In genomic region chr17:30095507-30096244, GRCh38 we compare ENCODE assay signal across 8 cellular contexts. TPM values are rescaled to one million over a fixed set of nuclear protein-coding genes. Genes with fewer than 3 reads are reported as not detected.
DNase-seq lines count a peak whose midpoint lies in the region; ATAC-seq, FAIRE-seq and TF ChIP-seq lines count a peak whose summit lies in the region.

No MANE protein-coding gene starts in this region.

- H4K20me1 ChIP-seq in K562 (replicated peaks; ENCODE audit: control insufficient read depth, insufficient read depth, low read length): no peaks in the 10 kb centered on the region

- H3K9me3 ChIP-seq in A549 (no peaks in the 10 kb centered on the region), K562 (replicated peaks; ENCODE audit: control insufficient read depth, insufficient read depth, low read depth, low read length) (no peaks in the 10 kb centered on the region)

- POLR2A ChIA-PET in A549 (lab: Yijun Ruan, JAX): no interaction called here
- POLR2A ChIA-PET in K562 (lab: Yijun Ruan, JAX): interaction anchor here (1.0 to 1.6 kb wide), 2 partner anchors 9 to 233 kb away, joined by 5 to 8 read pairs; no protein-coding TSS in a partner anchor

- peak; percentile 71 to 82 for ATAC-seq in A549
- peak; percentile 82 for ATAC-seq in K562
- peak; percentile 52 for ATAC-seq in left colon
- no peak for ATAC-seq in HG02642 (IDR thresholded peaks at IDR 0.05; ENCODE audit: poor library complexity, unreplicated experiment)

- intact Hi-C loops in K562 (cut with micrococcal nuclease): loop anchor here (1.0 kb wide), 1 partner anchor 164 kb away; no protein-coding TSS in a partner anchor
- intact Hi-C loops in left colon (cut with DNase I, micrococcal nuclease): no loop called here

- H2AFZ ChIP-seq in K562 (ENCODE audit: low read depth, low read length): peak overlapping the region; percentile 85

- H3K4me3 ChIP-seq in A549 (no peak overlapping the region), K562 (no peak overlapping the region)

- in situ Hi-C loops in K562 (cut with MboI): no loop called here

- H3K4me2 ChIP-seq in A549 (peak overlapping the region; percentile 3; the same call in 1 of the 3 replicates), K562 (ENCODE audit: insufficient read depth, low read length) (peak overlapping the region; percentile 72)

- TF ChIP-seq CTCF in A549 (IDR thresholded peaks at IDR 0.05): peak; percentile 46; the same call in 2 of the 3 replicates
- TF ChIP-seq CTCF in K562 (IDR thresholded peaks at IDR 0.05 in 2 of 3, conservative IDR thresholded peaks at IDR 0.05 in 1 of 3; ENCODE audit: insufficient read depth in 2 of 3, low read depth in 1 of 3, low read length in 3 of 3): peak; percentile 30 to 73 (median 65); a peak in 5 of 6 replicates

- H3K36me3 ChIP-seq in K562 (ENCODE audit: control insufficient read depth, insufficient read depth, low read length): no peaks in the 10 kb centered on the region

- H3K27me3 ChIP-seq in K562 (ENCODE audit: control insufficient read depth in 2 of 2, insufficient read depth in 2 of 2, low read length in 2 of 2): peaks cover 2 to 11% of the 10 kb centered on the region in 2 experiments; a peak in 4 of 5 replicates

- TF ChIP-seq EP300 in A549 (IDR thresholded peaks at IDR 0.05): no peak
- no peak for TF ChIP-seq EP300 in K562 (IDR thresholded peaks at IDR 0.05; ENCODE audit: low read length)

- BruUV-seq in K562 (replicated peaks; lab: Mats Ljungman, UMichigan): no TSS peak

- CTCF ChIA-PET in A549 (lab: Yijun Ruan, JAX) (interaction anchor here (0.7 to 9.8 kb wide), 26 partner anchors 9 to 726 kb away, joined by 3 to 173 read pairs (median 6); partner anchors contain the start of gene SSH2), K562 (lab: Yijun Ruan, JAX; ENCODE audit: low intra/inter-chr PET ratio) (interaction anchor here (0.5 to 0.9 kb wide), 3 partner anchors 69 to 240 kb away, joined by 3 read pairs; no protein-coding TSS in a partner anchor)

- DNase-seq in A549 (ENCODE audit: low read depth in 1 of 2, low spot score in 1 of 2) (peak; percentile 78 to 79), NCI-H2171 treated with DMSO at 0.1 percent for 48 hours (lab: John Stamatoyannopoulos, UW) (peak; percentile 49), K562 (ENCODE audit: extremely low read depth in 1 of 4, low spot score in 3 of 4) (peak; percentile 17 to 67 (median 38)), left colon (no peak), GOT3 (lab: John Stamatoyannopoulos, UW) (no peak)
- no peak for DNase-seq in activated effector memory CD4-positive, alpha-beta T cell treated with anti-CD3 and anti-CD28 coated beads, Interleukin-2, amount 50 U/mL, for 16 hours

- FAIRE-seq in A549 (lab: Jason Lieb, UNC): peak; percentile 97
- peak; percentile 93 for FAIRE-seq in G401.6 (lab: Jason Lieb, UNC)
- peak; percentile 91 for FAIRE-seq in K562 (lab: Jason Lieb, UNC)

- 34% methylated on average over 4 of the region's 4 CpGs for WGBS in A549 (ENCODE audit: missing lambda C conversion rate)
- 1% methylated on average over 4 of the region's 4 CpGs for WGBS in K562 (ENCODE audit: insufficient coverage, low coverage, missing lambda C conversion rate)

- H3K9ac ChIP-seq in K562 (ENCODE audit: insufficient read depth in 1 of 2, low read depth in 2 of 2, low read length in 2 of 2): no peak overlapping the region

- no peak for TF ChIP-seq POLR2A in A549 (IDR thresholded peaks at IDR 0.05; ENCODE audit: low read length)
- TF ChIP-seq POLR2A in K562 (conservative IDR thresholded peaks at IDR 0.05): no peak

- TF ChIP-seq RAD21 in A549 (conservative IDR thresholded peaks at IDR 0.05 in 1 of 2, IDR thresholded peaks at IDR 0.05 in 1 of 2) (peak in 1 of 2 experiments; percentile 25; a peak in 1 of 5 replicates), K562 (CRISPR knock-in tag; conservative IDR thresholded peaks at IDR 0.05 in 1 of 2, IDR thresholded peaks at IDR 0.05 in 1 of 2) (peak; percentile 12 to 46; a peak in 2 of 4 replicates)

- no peaks in the 10 kb centered on the region for H3K9me1 ChIP-seq in K562 (ENCODE audit: control insufficient read depth, insufficient read depth, low read length)

- peaks cover 6% of the 10 kb centered on the region; the same call in 1 of the 3 replicates for H3K4me1 ChIP-seq in A549
- peaks cover 0 to 9% of the 10 kb centered on the region in 2 experiments; a peak in 3 of 5 replicates for H3K4me1 ChIP-seq in K562 (replicated peaks in 1 of 2; ENCODE audit: control insufficient read depth in 2 of 2, insufficient read depth in 2 of 2, low read length in 2 of 2)

- H3K27ac ChIP-seq in A549 (no peak overlapping the region), K562 (ENCODE audit: extremely low read depth, low read depth, low read length) (peak overlapping the region; percentile 58; the same call in 2 of the 3 replicates)

- H3K79me2 ChIP-seq in K562 (ENCODE audit: control insufficient read depth, insufficient read depth, low read length): no peaks in the 10 kb centered on the region

TF ChIP-seq in A549, 52 proteins besides CTCF, POLR2A, EP300 and RAD21:
- TF ChIP-seq RARB (CRISPR knock-in tag; IDR thresholded peaks at IDR 0.05) (no peak), HOXA7 (CRISPR knock-in tag; IDR thresholded peaks at IDR 0.05) (no peak), MAFK (IDR thresholded peaks at IDR 0.05; ENCODE audit: partially characterized antibody) (peak; percentile 42), CHD4 (IDR thresholded peaks at IDR 0.05; ENCODE audit: borderline replicate concordance) (no peak)

TF ChIP-seq in K562, 482 proteins besides CTCF, POLR2A, EP300 and RAD21 (continues in another document):
- TF ChIP-seq EP400 (IDR thresholded peaks at IDR 0.05) (0 out of 2 replicates have a peak, but pooled peaks have one; percentile 32), YY1 (IDR thresholded peaks at IDR 0.05; ENCODE audit: borderline replicate concordance in 1 of 3, control insufficient read depth in 1 of 3, extremely low read depth in 1 of 3, insufficient read depth in 3 of 3, insufficient read length in 1 of 3, insufficient replicate concordance in 2 of 3, low read depth in 1 of 3, low read length in 2 of 3) (peak in 1 of 3 experiments; percentile 70), STAT6 (CRISPR knock-in tag; IDR thresholded peaks at IDR 0.05) (no peak), SUPT5H (IDR thresholded peaks at IDR 0.05) (no peak), ZKSCAN1 (IDR thresholded peaks at IDR 0.05; ENCODE audit: low read depth, low read length) (no peak), ZNF583 (CRISPR knock-in tag; IDR thresholded peaks at IDR 0.05) (no peak), MEF2D (tag; conservative IDR thresholded peaks at IDR 0.05; ENCODE audit: low read depth) (no peak), C11orf30 (IDR thresholded peaks at IDR 0.05; ENCODE audit: low read depth) (peak; percentile 53; the same call in 1 of the 2 replicates), FOSL1 (tag; conservative IDR thresholded peaks at IDR 0.05) (peak; percentile 92)

RNA-seq across cellular contexts. Expression of gene NSRP1, which starts 20.9 kb away (rescaled TPM):
- 25.2 and 30.9 TPM in 2 replicates for polyA plus RNA-seq in A549 (2011; rRNA removed)
- 17.1 and 21.7 TPM in 2 replicates for polyA plus RNA-seq in A549 (2012; cell fraction: cytosol; rRNA removed)
- 9.0 and 13.0 TPM in 2 replicates for polyA plus RNA-seq in A549 (2012; cell fraction: nucleus; rRNA removed)
- polyA plus RNA-seq in A549 (2017; fragmentation: RNase III; extraction: RNeasy Plus Mini Kit Qiagen cat#74134 plus additional on column Dnase treatment): 39.6 to 41.1 TPM (median 39.6 TPM) in 3 replicates
- 11.8 and 13.9 TPM in 2 replicates for polyA minus RNA-seq in A549 (2011; rRNA and poly(A)+ RNA removed)
- 40.8 and 58.4 TPM in 2 replicates for total RNA-seq in K562 (2011; cell fraction: chromatin; rRNA removed; ENCODE audit: low replicate concordance)
- 30.5 and 46.5 TPM in 2 replicates for total RNA-seq in K562 (2011; cell fraction: nucleolus; rRNA removed)
- total RNA-seq in K562 (2011; cell fraction: nucleoplasm; rRNA removed): 75.9 and 147 TPM in 2 replicates
- 18.4 and 18.8 TPM in 2 replicates for total RNA-seq in K562 (2014; rRNA removed)
- total RNA-seq in K562 (2014; rRNA removed; fragmentation: Illumina TruSeq; extraction: Trizol): 32.2 and 34.1 TPM in 2 replicates
- 29.0 and 32.7 TPM in 2 replicates for total RNA-seq in K562 (2015; rRNA removed; fragmentation: Illumina TruSeq; extraction: Trizol)
- total RNA-seq in K562 (2021): 19.5 and 20.8 TPM in 2 replicates
- polyA plus RNA-seq in K562 (2011; rRNA removed): 8.7 and 19.0 TPM in 2 replicates
- polyA plus RNA-seq in K562 (2011; cell fraction: cytosol; rRNA removed): 3.3 and 7.0 TPM in 2 replicates
- 9.8 and 17.2 TPM in 2 replicates for polyA plus RNA-seq in K562 (2011; cell fraction: nucleus; rRNA removed)
- 28.6 and 33.8 TPM in 2 replicates for polyA plus RNA-seq in K562 (2012)
- 50.4 and 68.6 TPM in 2 replicates for polyA plus RNA-seq in K562 (2014; fragmentation: Illumina TruSeq; extraction: Trizol)
- 10 to 100 TPM; 52.8 to 54.2 TPM for polyA plus RNA-seq in K562 (2014; fragmentation: Nextera tagmentation; extraction: Ambion mirVana)
- 36.6 and 43.6 TPM in 2 replicates for polyA plus RNA-seq in K562 (2014; rRNA removed)
- 11.7 and 16.7 TPM in 2 replicates for polyA minus RNA-seq in K562 (2011; rRNA and poly(A)+ RNA removed)
- 14.0 and 17.5 TPM in 2 replicates for polyA minus RNA-seq in K562 (2011; cell fraction: cytosol; rRNA and poly(A)+ RNA removed)
- polyA minus RNA-seq in K562 (2011; cell fraction: nucleus; rRNA and poly(A)+ RNA removed): 13.0 and 20.9 TPM in 2 replicates
- total RNA-seq in left colon: 10 to 100 TPM; 19.9 to 28.0 TPM

Comparison
In these comparisons a context has a peak if more than half of its experiments do, and no peak if none do; other contexts are left out.
1. DNase-seq: peak in A549 (2 of 2), NCI-H2171 treated with DMSO at 0.1 percent for 48 hours (single experiment) and K562 (4 of 4); none in left colon (0 of 2), activated effector memory CD4-positive, alpha-beta T cell treated with anti-CD3 and anti-CD28 coated beads, Interleukin-2, amount 50 U/mL, for 16 hours (single experiment) and GOT3 (single experiment).
2. Of the 35 proteins assayed by ChIP-seq in both K562 and A549: peak only in K562: EHMT2 and KDM1A; only in A549: MAFK; in both: CTCF; in neither: 29; mixed calls (peak in some experiments, not most) for 2.